Comparison of ENCODE assay signal across 27 cellular contexts in genomic region chr16:86662195-86662594, GRCh38.
A peak's percentile ranks its signal among the peaks of the same experiment; 100 is the strongest.
DNase-seq lines count a peak whose midpoint lies in the region; ATAC-seq and TF ChIP-seq lines count a peak whose summit lies in the region.
"Had no signal": no experiment of that assay in that cellular context is flagged by ENCODE, and none has a peak within 500 bp of the region (broad histone marks: within the 10 kb centered on the region; RNA-seq: fewer than 3 reads in every experiment).

No MANE protein-coding gene starts in this region.

- CTCF ChIA-PET in SK-N-SH (lab: Yijun Ruan, JAX), result no interaction called here
- CTCF ChIA-PET in naive thymus-derived CD4-positive, alpha-beta T cell (lab: Charles Lee), result no interaction called here

- H3K27ac ChIP-seq in SK-N-SH (ENCODE audit: low read depth in 2 of 2, low read length in 1 of 2) (peak overlapping the region; percentile 47 to 98; a peak in 3 of 4 replicates), thyroid gland (no peak overlapping the region)
- H3K27ac ChIP-seq in naive thymus-derived CD4-positive, alpha-beta T cell (ENCODE audit: low read depth, low read length), result no peak overlapping the region
- H3K27ac ChIP-seq: body of pancreas, left lung, ovary, tibial nerve had no signal

- peaks cover 0 to 45% of the 10 kb centered on the region in 2 experiments; a peak in 3 of 4 replicates for H3K4me1 ChIP-seq in SK-N-SH (ENCODE audit: control insufficient read depth in 1 of 2, insufficient read depth in 2 of 2, low read depth in 1 of 2, low read length in 1 of 2)
- H3K4me1 ChIP-seq in skeletal muscle satellite cell (ENCODE audit: control insufficient read depth, insufficient read depth, low read length), result peaks cover 59% of the 10 kb centered on the region
- no peaks in the 10 kb centered on the region for H3K4me1 ChIP-seq in naive thymus-derived CD4-positive, alpha-beta T cell (ENCODE audit: control insufficient read depth in 2 of 2, insufficient read depth in 2 of 2, low read length in 2 of 2)
- H3K4me1 ChIP-seq in thyroid gland, result peaks cover 0 to 15% of the 10 kb centered on the region in 2 donors
- H3K4me1 ChIP-seq: body of pancreas, left lung had no signal

- no peak for ATAC-seq in naive thymus-derived CD4-positive, alpha-beta T cell
- ATAC-seq: body of pancreas; left lung; naive thymus-derived CD8-positive, alpha-beta T cell; stimulated activated naive CD8-positive, alpha-beta T cell treated with anti-CD3 and anti-CD28 coated beads, Interleukin-15, Interleukin-2, amounts not matched to agents 100 U/mL and 50 U/mL, for 24 hours had no signal

- peaks cover 6 to 50% (median 42%) of the 10 kb centered on the region in 5 donors for H3K27me3 Mint-ChIP-seq in naive thymus-derived CD4-positive, alpha-beta T cell

- H3K9ac ChIP-seq in SK-N-SH (peak overlapping the region; percentile 41), skeletal muscle satellite cell (ENCODE audit: low read depth, low read length) (peak overlapping the region; percentile 9)

- H3K4me2 ChIP-seq in SK-N-SH (peak overlapping the region; percentile 73), skeletal muscle satellite cell (ENCODE audit: low read length) (no peak overlapping the region)

- H3K4me3 ChIP-seq in SK-N-SH (ENCODE audit: low read depth in 2 of 2, low read length in 1 of 2) (peak overlapping the region in 1 of 2 experiments; percentile 10; a peak in 1 of 4 replicates), fibroblast of mammary gland (ENCODE audit: control insufficient read depth, low read depth, low read length) (no peak overlapping the region), skeletal muscle satellite cell (ENCODE audit: low read length) (no peak overlapping the region), thyroid gland (replicated peaks in 1 of 3) (no peak overlapping the region)
- no peak overlapping the region for H3K4me3 ChIP-seq in naive thymus-derived CD4-positive, alpha-beta T cell (ENCODE audit: low read length)
- H3K4me3 ChIP-seq: body of pancreas, left lung, ovary, tibial nerve had no signal

- TF ChIP-seq CTCF in SK-N-SH (IDR thresholded peaks at IDR 0.05) (no peak), fibroblast of mammary gland (conservative IDR thresholded peaks at IDR 0.05; ENCODE audit: control insufficient read depth, insufficient read depth, low read depth, low read length) (no peak), thyroid gland (IDR thresholded peaks at IDR 0.05) (no peak)

- H3K9me2 ChIP-seq in SK-N-SH, result no peaks in the 10 kb centered on the region

- H3K27ac Mint-ChIP-seq in naive thymus-derived CD4-positive, alpha-beta T cell, result no peak overlapping the region
- H3K27ac Mint-ChIP-seq: activated naive CD8-positive, alpha-beta T cell treated with anti-CD3 and anti-CD28 coated beads for 36 hours; CD8-positive, alpha-beta memory T cell; naive thymus-derived CD8-positive, alpha-beta T cell had no signal

- H3K36me3 Mint-ChIP-seq in naive thymus-derived CD4-positive, alpha-beta T cell, result peaks cover 0 to 1% (median 0%) of the 10 kb centered on the region in 5 donors
- H3K36me3 Mint-ChIP-seq: activated naive CD8-positive, alpha-beta T cell treated with anti-CD3 and anti-CD28 coated beads for 36 hours; CD8-positive, alpha-beta memory T cell; naive thymus-derived CD8-positive, alpha-beta T cell had no signal

- no peak for TF ChIP-seq EP300 in SK-N-SH (IDR thresholded peaks at IDR 0.05; ENCODE audit: borderline replicate concordance in 1 of 2, low read depth in 1 of 2, low read length in 1 of 2)

- no peaks in the 10 kb centered on the region for H3K9me3 ChIP-seq in SK-N-SH
- no peaks in the 10 kb centered on the region for H3K9me3 ChIP-seq in skeletal muscle satellite cell (replicated peaks; ENCODE audit: low read length)
- H3K9me3 ChIP-seq in naive thymus-derived CD4-positive, alpha-beta T cell (ENCODE audit: control insufficient read depth in 2 of 3, low read length in 3 of 3), result no peaks in the 10 kb centered on the region
- no peaks in the 10 kb centered on the region for H3K9me3 ChIP-seq in thyroid gland
- H3K9me3 ChIP-seq: body of pancreas, left lung, ovary, tibial nerve had no signal

- H3F3A ChIP-seq in SK-N-SH (replicated peaks; ENCODE audit: insufficient read depth), result peaks cover 61% of the 10 kb centered on the region

- H3K79me2 ChIP-seq in SK-N-SH (ENCODE audit: insufficient read depth), result no peaks in the 10 kb centered on the region

- TF ChIP-seq POLR2A in thyroid gland (IDR thresholded peaks at IDR 0.05), result no peak

- no peak for TF ChIP-seq RAD21 in SK-N-SH (IDR thresholded peaks at IDR 0.05; ENCODE audit: low read length)

- POLR2A ChIA-PET in SK-N-SH (lab: Yijun Ruan, JAX), result no interaction called here
- POLR2A ChIA-PET in naive thymus-derived CD4-positive, alpha-beta T cell (lab: Charles Lee), result no interaction called here

- no peaks in the 10 kb centered on the region for H4K20me1 ChIP-seq in SK-N-SH (ENCODE audit: insufficient read depth)

- H3K4me1 Mint-ChIP-seq in naive thymus-derived CD4-positive, alpha-beta T cell, result peaks cover 0 to 33% (median 6%) of the 10 kb centered on the region in 7 donors

- DNase-seq in GM03348 (ENCODE audit: low spot score) (peak; percentile 35), SK-N-SH (no peak), fibroblast of mammary gland (ENCODE audit: low read depth) (peak; percentile 57), DMS 273 (lab: John Stamatoyannopoulos, UW; ENCODE audit: unreplicated experiment) (no peak), thyroid gland (no peak)
- no peak for DNase-seq in activated CD4-positive, CD25-positive, alpha-beta regulatory T cell treated with anti-CD3 and anti-CD28 coated beads, Interleukin-2, amount 50 U/mL, for 72 hours
- DNase-seq in naive thymus-derived CD4-positive, alpha-beta T cell, result no peak
- DNase-seq: activated CD4-positive, alpha-beta T cell treated with anti-CD3 and anti-CD28 coated beads, Interleukin-2, amount 50 U/mL, for 48 hours; activated CD4-positive, CD25-positive, alpha-beta regulatory T cell; activated CD8-positive, alpha-beta memory T cell treated with anti-CD3 and anti-CD28 coated beads, Interleukin-2, amount 50 U/mL, for 4 hours; activated effector memory CD4-positive, alpha-beta T cell treated with Interleukin-2 at 50 U/mL for 16 hours; activated naive CD8-positive, alpha-beta T cell treated with anti-CD3 and anti-CD28 coated beads for 36 hours; body of pancreas; CD8-positive, alpha-beta memory T cell; DMS53; effector CD8-positive, alpha-beta T cell; erythroblast; hippocampal formation; left lung; naive thymus-derived CD8-positive, alpha-beta T cell; NCI-H1105; NCI-H2029 treated with DMSO at 0.1 percent for 48 hours; NCI-H226; ovary; stimulated activated naive CD8-positive, alpha-beta T cell treated with anti-CD3 and anti-CD28 coated beads, Interleukin-15, Interleukin-2, amounts not matched to agents 100 U/mL and 50 U/mL, for 24 hours had no signal

- intact Hi-C loops in naive thymus-derived CD4-positive, alpha-beta T cell (cut with micrococcal nuclease), result no loop called here
- intact Hi-C loops in thyroid gland (cut with DNase I), result no loop called here

- H3K27me3 ChIP-seq in SK-N-SH (ENCODE audit: insufficient read depth), result no peaks in the 10 kb centered on the region
- no peaks in the 10 kb centered on the region for H3K27me3 ChIP-seq in skeletal muscle satellite cell (ENCODE audit: control insufficient read depth, insufficient read depth, low read length)
- no peaks in the 10 kb centered on the region for H3K27me3 ChIP-seq in naive thymus-derived CD4-positive, alpha-beta T cell (ENCODE audit: control insufficient read depth in 2 of 2, insufficient read depth in 2 of 2, low read length in 2 of 2)
- H3K27me3 ChIP-seq in thyroid gland, result no peaks in the 10 kb centered on the region
- H3K27me3 ChIP-seq: body of pancreas, ovary, tibial nerve had no signal

- H3K36me3 ChIP-seq in SK-N-SH (replicated peaks in 1 of 2; ENCODE audit: control insufficient read depth in 1 of 2, insufficient read depth in 2 of 2, low read length in 1 of 2) (no peaks in the 10 kb centered on the region), skeletal muscle satellite cell (ENCODE audit: insufficient read depth, low read length) (no peaks in the 10 kb centered on the region), thyroid gland (no peaks in the 10 kb centered on the region)
- H3K36me3 ChIP-seq in naive thymus-derived CD4-positive, alpha-beta T cell (ENCODE audit: control insufficient read depth in 2 of 3, insufficient read depth in 3 of 3, low read length in 3 of 3), result no peaks in the 10 kb centered on the region
- H3K36me3 ChIP-seq: left lung, ovary, tibial nerve had no signal

- WGBS in SK-N-SH (ENCODE audit: low lambda C conversion rate), result 9% methylated on average over 5 of the region's 5 CpGs
- 63 to 69% methylated on average over 5 of the region's 5 CpGs for WGBS in thyroid gland, 2 donors

- H2AFZ ChIP-seq in SK-N-SH (ENCODE audit: low read depth), result no peak overlapping the region; the same call in 1 of the 2 replicates

- peaks cover 0 to 19% (median 4%) of the 10 kb centered on the region in 11 donors for H3K9me3 Mint-ChIP-seq in naive thymus-derived CD4-positive, alpha-beta T cell
- H3K9me3 Mint-ChIP-seq: CD8-positive, alpha-beta memory T cell had no signal

- H3K4me3 Mint-ChIP-seq in naive thymus-derived CD4-positive, alpha-beta T cell, result no peak overlapping the region
- H3K4me3 Mint-ChIP-seq: activated naive CD8-positive, alpha-beta T cell treated with anti-CD3 and anti-CD28 coated beads for 36 hours; CD8-positive, alpha-beta memory T cell; naive thymus-derived CD8-positive, alpha-beta T cell had no signal

TF ChIP-seq in SK-N-SH, 30 proteins besides CTCF, POLR2A, EP300 and RAD21 (continues in another document):
- no peak for TF ChIP-seq IRF3 (IDR thresholded peaks at IDR 0.05; ENCODE audit: low read depth, low read length)
- no peak for TF ChIP-seq NFIC (IDR thresholded peaks at IDR 0.05; ENCODE audit: borderline replicate concordance)
- TF ChIP-seq, protein P1, sequence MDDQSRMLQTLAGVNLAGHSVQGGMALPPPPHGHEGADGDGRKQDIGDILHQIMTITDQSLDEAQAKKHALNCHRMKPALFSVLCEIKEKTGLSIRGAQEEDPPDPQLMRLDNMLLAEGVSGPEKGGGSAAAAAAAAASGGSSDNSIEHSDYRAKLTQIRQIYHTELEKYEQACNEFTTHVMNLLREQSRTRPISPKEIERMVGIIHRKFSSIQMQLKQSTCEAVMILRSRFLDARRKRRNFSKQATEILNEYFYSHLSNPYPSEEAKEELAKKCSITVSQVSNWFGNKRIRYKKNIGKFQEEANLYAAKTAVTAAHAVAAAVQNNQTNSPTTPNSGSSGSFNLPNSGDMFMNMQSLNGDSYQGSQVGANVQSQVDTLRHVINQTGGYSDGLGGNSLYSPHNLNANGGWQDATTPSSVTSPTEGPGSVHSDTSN (IDR thresholded peaks at IDR 0.05), result peak; percentile 71
- TF ChIP-seq TAF1 (IDR thresholded peaks at IDR 0.05; ENCODE audit: borderline replicate concordance, low read depth, low read length), result no peak

Comparison
In these comparisons a context has a peak if more than half of its experiments do, and no peak if none do; other contexts are left out.
1. DNase-seq: peak in GM03348 (single experiment) and fibroblast of mammary gland (single experiment); none in SK-N-SH (single experiment), DMS 273 (single experiment), activated CD4-positive, CD25-positive, alpha-beta regulatory T cell treated with anti-CD3 and anti-CD28 coated beads, Interleukin-2, amount 50 U/mL, for 72 hours (single experiment), naive thymus-derived CD4-positive, alpha-beta T cell (0 of 9) and thyroid gland (0 of 2).
2. H3K27ac ChIP-seq: peak in SK-N-SH (2 of 2); none in naive thymus-derived CD4-positive, alpha-beta T cell (single experiment) and thyroid gland (0 of 3).